19 cellular contexts compared by ENCODE assay signal in the genomic region with DNA sequence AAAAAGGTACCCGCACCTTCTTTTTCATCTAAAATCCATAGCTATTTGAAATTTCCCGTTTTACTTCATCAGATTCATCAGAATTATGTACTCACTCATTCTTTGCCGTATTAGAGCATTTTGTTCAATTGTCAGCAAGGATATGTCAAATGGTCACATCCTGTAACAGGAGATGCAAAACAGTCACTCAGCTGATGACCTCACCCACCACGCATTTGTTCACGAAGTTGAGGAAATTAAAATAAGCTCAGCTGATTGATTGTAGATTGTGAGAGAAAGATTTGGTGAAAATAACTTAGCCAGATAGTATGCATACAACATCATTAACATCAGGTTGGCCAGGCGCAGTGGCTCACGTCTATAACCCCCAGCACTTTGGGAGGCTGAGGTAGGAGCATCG. TPM values are rescaled to one million over a fixed set of nuclear protein-coding genes. Genes with fewer than 3 reads are reported as not detected.
DNase-seq lines count a peak whose midpoint lies in the region; ATAC-seq and TF ChIP-seq lines count a peak whose summit lies in the region.
"Had no signal": no experiment of that assay in that cellular context is flagged by ENCODE, and none has a peak within 500 bp of the region (broad histone marks: within the 10 kb centered on the region; RNA-seq: fewer than 3 reads in every experiment).

No MANE protein-coding gene starts in this region.

- H3K36me3 Mint-ChIP-seq in CD8-positive, alpha-beta T cell, result no peaks in the 10 kb centered on the region
- H3K36me3 Mint-ChIP-seq in CD4-positive, alpha-beta memory T cell, result no peaks in the 10 kb centered on the region

- H3K27me3 Mint-ChIP-seq in CD8-positive, alpha-beta T cell (ENCODE audit: low read depth), result no peaks in the 10 kb centered on the region
- peaks cover 4 to 5% of the 10 kb centered on the region in 2 donors for H3K27me3 Mint-ChIP-seq in CD4-positive, alpha-beta memory T cell

- POLR2A ChIA-PET in CD8-positive, alpha-beta T cell (lab: Charles Lee), result interaction anchor here (0.7 to 1.4 kb wide), 3 partner anchors 60 to 83 kb away, joined by 3 to 5 read pairs (median 3); no protein-coding TSS in a partner anchor
- POLR2A ChIA-PET in CD4-positive, alpha-beta memory T cell (lab: Charles Lee; ENCODE audit: partially characterized antibody), result interaction anchor here (1.1 to 3.4 kb wide), 3 partner anchors 69 to 102 kb away, joined by 3 to 10 read pairs (median 4); no protein-coding TSS in a partner anchor

- no peak for TF ChIP-seq POLR2A in breast epithelium (IDR thresholded peaks at IDR 0.05)

- no peak overlapping the region for H3K4me3 ChIP-seq in CD8-positive, alpha-beta T cell (ENCODE audit: low read depth, low read length)
- H3K4me3 ChIP-seq in astrocyte of the spinal cord (ENCODE audit: low read depth, low read length) (no peak overlapping the region), breast epithelium (no peak overlapping the region)
- no peak overlapping the region for H3K4me3 ChIP-seq in CD4-positive, alpha-beta memory T cell (ENCODE audit: low read length in 2 of 2)
- H3K4me3 ChIP-seq: coronary artery, hepatocyte, ovary, smooth muscle cell, thoracic aorta had no signal

- intact Hi-C loops in CD8-positive, alpha-beta T cell (cut with DNase I, micrococcal nuclease), result no loop called here
- intact Hi-C loops in CD4-positive, alpha-beta memory T cell (cut with micrococcal nuclease), result no loop called here
- intact Hi-C loops in breast epithelium (cut with DNase I; ENCODE audit: low total_unique reads), result no loop called here

- CTCF ChIA-PET in CD8-positive, alpha-beta T cell (lab: Charles Lee), result interaction anchor here (0.8 to 2.2 kb wide), 2 partner anchors 14 to 25 kb away, joined by 3 to 8 read pairs; no protein-coding TSS in a partner anchor
- CTCF ChIA-PET in CD4-positive, alpha-beta memory T cell (lab: Charles Lee; ENCODE audit: partially characterized antibody), result interaction anchor here (1.7 kb wide), 1 partner anchor 50 kb away, joined by 3 read pairs; no protein-coding TSS in a partner anchor

- H3K4me1 ChIP-seq in CD8-positive, alpha-beta T cell (ENCODE audit: insufficient read depth, low read length), result peaks cover 7% of the 10 kb centered on the region
- H3K4me1 ChIP-seq in CD4-positive, alpha-beta memory T cell (ENCODE audit: insufficient read depth, low read length), result peaks cover 5% of the 10 kb centered on the region
- no peaks in the 10 kb centered on the region for H3K4me1 ChIP-seq in breast epithelium

- H3K9me3 ChIP-seq in CD8-positive, alpha-beta T cell (ENCODE audit: low read length), result no peaks in the 10 kb centered on the region
- H3K9me3 ChIP-seq in CD4-positive, alpha-beta memory T cell (ENCODE audit: control insufficient read depth in 1 of 2, low read length in 2 of 2), result no peaks in the 10 kb centered on the region
- peaks cover 0 to 4% of the 10 kb centered on the region in 2 donors for H3K9me3 ChIP-seq in breast epithelium
- H3K9me3 ChIP-seq: ovary, thoracic aorta had no signal

- ATAC-seq in CD8-positive, alpha-beta T cell, result peak; percentile 31
- ATAC-seq: Panc1 had no signal

- H3K9me3 Mint-ChIP-seq in CD8-positive, alpha-beta T cell, result no peaks in the 10 kb centered on the region
- H3K9me3 Mint-ChIP-seq in CD4-positive, alpha-beta memory T cell, result no peaks in the 10 kb centered on the region

- no peaks in the 10 kb centered on the region for H3K36me3 ChIP-seq in CD8-positive, alpha-beta T cell (ENCODE audit: insufficient read depth, low read length)
- H3K36me3 ChIP-seq in CD4-positive, alpha-beta memory T cell (ENCODE audit: insufficient read depth, low read length), result no peaks in the 10 kb centered on the region
- H3K36me3 ChIP-seq in breast epithelium, result no peaks in the 10 kb centered on the region
- H3K36me3 ChIP-seq: ovary, thoracic aorta had no signal

- H3K27me3 ChIP-seq in CD8-positive, alpha-beta T cell (ENCODE audit: insufficient read depth, low read length), result no peaks in the 10 kb centered on the region
- peaks cover 4% of the 10 kb centered on the region for H3K27me3 ChIP-seq in CD4-positive, alpha-beta memory T cell (ENCODE audit: insufficient read depth, low read length)
- peaks cover 0 to 13% of the 10 kb centered on the region in 2 donors for H3K27me3 ChIP-seq in breast epithelium
- H3K27me3 ChIP-seq: hepatocyte, ovary had no signal

- no peak overlapping the region for H3K4me3 Mint-ChIP-seq in CD8-positive, alpha-beta T cell
- H3K4me3 Mint-ChIP-seq in CD4-positive, alpha-beta memory T cell, result no peak overlapping the region
- H3K4me3 Mint-ChIP-seq: activated T-helper 1 cell treated with anti-CD3 and anti-CD28 coated beads, Interleukin-12 subunit alpha, Interleukin-12 subunit beta, Interleukin-2, Interleukin-4 antibody, amounts not matched to agents 30 ng/mL and 10 ng/mL and 1 ng/mL, durations not matched to agents 14 hours and 24 hours and 36 hours had no signal

- peaks cover 25% of the 10 kb centered on the region for H3K4me1 Mint-ChIP-seq in CD8-positive, alpha-beta T cell (ENCODE audit: low read depth)
- peaks cover 3 to 26% (median 10%) of the 10 kb centered on the region in 4 donors for H3K4me1 Mint-ChIP-seq in CD4-positive, alpha-beta memory T cell

- H3K27ac Mint-ChIP-seq in CD8-positive, alpha-beta T cell, result no peak overlapping the region
- H3K27ac Mint-ChIP-seq in CD4-positive, alpha-beta memory T cell, result peak overlapping the region in 3 of 7 donors; percentile 43 to 79 (median 71)
- H3K27ac Mint-ChIP-seq: activated T-helper 1 cell treated with anti-CD3 and anti-CD28 coated beads, Interleukin-12 subunit alpha, Interleukin-12 subunit beta, Interleukin-2, Interleukin-4 antibody, amounts not matched to agents 30 ng/mL and 10 ng/mL and 1 ng/mL, durations not matched to agents 14 hours and 24 hours and 36 hours had no signal

- in situ Hi-C loops in astrocyte of the spinal cord (cut with HindIII; ENCODE audit: low sequenced_read_pairs), result no loop called here

- TF ChIP-seq CTCF in CD8-positive, alpha-beta T cell (IDR thresholded peaks at IDR 0.05), result no peak
- TF ChIP-seq CTCF in astrocyte of the spinal cord (IDR thresholded peaks at IDR 0.05; ENCODE audit: low read depth, low read length) (no peak), breast epithelium (IDR thresholded peaks at IDR 0.05) (no peak)

- DNase-seq in CD8-positive, alpha-beta T cell, result peak in 1 of 7 experiments; percentile 33
- peak; percentile 24 for DNase-seq in HS-5 (ENCODE audit: low read depth)
- DNase-seq in astrocyte of the spinal cord (ENCODE audit: low read depth, low spot score), result peak; percentile 45
- peak; percentile 86 for DNase-seq in glomerular endothelial cell (ENCODE audit: extremely low read depth, low read depth, low spot score)
- DNase-seq in cerebellar cortex (ENCODE audit: low spot score), result no peak
- DNase-seq in CD4-positive, alpha-beta memory T cell, result no peak
- DNase-seq in breast epithelium (ENCODE audit: low spot score in 2 of 2), result no peak
- no peak for DNase-seq in OCI-M1 (lab: John Stamatoyannopoulos, UW)
- DNase-seq: amygdala, kidney, NCI-H2081, ovary had no signal

- no peak overlapping the region for H3K27ac ChIP-seq in CD8-positive, alpha-beta T cell (ENCODE audit: low read depth, low read length)
- H3K27ac ChIP-seq in CD4-positive, alpha-beta memory T cell (ENCODE audit: low read depth, low read length), result no peak overlapping the region
- no peak overlapping the region for H3K27ac ChIP-seq in breast epithelium
- H3K27ac ChIP-seq: coronary artery, hepatocyte, ovary, thoracic aorta had no signal

RNA-seq across cellular contexts. Expression of a gene that starts 22.6 kb away (rescaled TPM):
- 10 to 100 TPM; 55.6 to 56.2 TPM for total RNA-seq in CD8-positive, alpha-beta T cell
- total RNA-seq in glomerular endothelial cell (46.6 and 66.0 TPM in 2 replicates), breast epithelium (10 to 100 TPM; 53.1 to 82.5 (median 77.7) TPM)
- total RNA-seq in CD4-positive, alpha-beta memory T cell, result 10 to 100 TPM; 86.0 to 87.9 TPM
- 10 to 100 TPM; 12.9 to 21.5 TPM for polyA plus RNA-seq in CD4-positive, alpha-beta memory T cell

RNA-seq across cellular contexts. Expression of a gene that starts 33.0 kb away (rescaled TPM):
- 1 to 10 TPM; 3.8 to 4.1 TPM for total RNA-seq in CD8-positive, alpha-beta T cell
- total RNA-seq in glomerular endothelial cell (not detected in 2 replicates), breast epithelium (not detected)
- total RNA-seq in CD4-positive, alpha-beta memory T cell, result not detected
- polyA plus RNA-seq in CD4-positive, alpha-beta memory T cell, result not detected
- total RNA-seq: activated T-helper 1 cell treated with anti-CD3 and anti-CD28 coated beads, Interleukin-12 subunit alpha, Interleukin-12 subunit beta, Interleukin-2, Interleukin-4 antibody, amounts not matched to agents 30 ng/mL and 10 ng/mL and 1 ng/mL, durations not matched to agents 14 hours and 24 hours and 36 hours; hepatocyte; kidney; smooth muscle cell; thoracic aorta had no signal
- polyA plus RNA-seq: esophagus, hepatocyte, ovary, smooth muscle cell had no signal

Comparison
In these comparisons a context has a peak if more than half of its experiments do, and no peak if none do; other contexts are left out.
1. DNase-seq: peak in HS-5 (single experiment), astrocyte of the spinal cord (single experiment) and glomerular endothelial cell (single experiment); none in cerebellar cortex (single experiment), CD4-positive, alpha-beta memory T cell (0 of 5), breast epithelium (0 of 2) and OCI-M1 (single experiment).